In the genomic region with DNA sequence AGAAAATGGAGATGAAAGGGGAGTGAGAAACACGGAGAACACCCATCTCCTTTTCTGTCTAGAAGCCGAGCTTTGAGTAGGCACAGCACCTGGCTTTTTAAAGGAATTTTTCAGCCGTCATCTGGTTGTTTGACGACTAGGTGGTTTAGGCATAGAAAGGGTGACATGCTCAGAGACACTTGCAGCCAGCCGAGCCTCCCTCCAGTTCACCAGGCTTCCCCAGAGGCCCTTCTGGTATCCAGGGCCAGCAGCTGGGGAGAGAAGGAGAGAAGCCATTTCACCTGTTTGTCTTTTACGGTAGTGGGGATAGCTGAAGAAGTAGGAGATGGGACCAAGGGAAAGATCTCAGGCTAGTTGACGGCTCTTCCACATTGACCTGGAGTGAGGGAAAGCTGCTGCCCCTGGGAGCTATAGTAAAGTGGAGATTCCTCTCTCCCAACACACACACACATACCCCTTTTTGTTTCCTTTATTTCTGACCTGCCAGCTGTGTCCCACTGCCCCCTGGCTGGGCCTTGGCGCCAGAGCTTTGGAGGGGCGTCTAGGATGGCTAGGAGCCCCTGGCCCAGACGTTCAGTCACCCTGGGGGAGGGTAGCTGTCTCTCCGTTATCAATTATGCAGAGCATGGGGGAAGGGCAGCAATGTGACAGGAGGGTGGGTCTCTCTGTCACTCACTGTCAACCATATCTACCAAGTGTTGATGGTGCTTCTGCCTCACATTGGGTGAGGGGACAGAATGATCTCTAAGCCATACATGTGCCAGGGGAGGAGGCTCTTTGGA, we compare ENCODE assay signal across 8 cellular contexts. TPM values are rescaled to one million over a fixed set of nuclear protein-coding genes. Genes with fewer than 3 reads are reported as not detected.
A peak's percentile ranks its signal among the peaks of the same experiment; 100 is the strongest.
DNase-seq lines count a peak whose midpoint lies in the region; ATAC-seq and TF ChIP-seq lines count a peak whose summit lies in the region.

No MANE protein-coding gene starts in this region.

- in situ Hi-C loops in astrocyte of the cerebellum (cut with HindIII; ENCODE audit: low sequenced_read_pairs): no loop called here

- intact Hi-C loops in heart right ventricle (cut with DNase I): loop anchor here in 4 of 10 donors (2.0 to 5.0 kb wide), 3 partner anchors 15 to 42 kb away; a partner anchor contains a TSS
- intact Hi-C loops in Right ventricle myocardium inferior (cut with DNase I): no loop called here
- intact Hi-C loops in upper lobe of right lung (cut with DNase I): no loop called here

- H3K9me3 Mint-ChIP-seq in memory B cell: no peaks in the 10 kb centered on the region

- H3K36me3 ChIP-seq in heart right ventricle (no peaks in the 10 kb centered on the region), upper lobe of right lung (no peaks in the 10 kb centered on the region)

- no peak for DNase-seq in heart right ventricle
- no peak for DNase-seq in Right ventricle myocardium inferior (ENCODE audit: missing footprints)
- no peak for DNase-seq in astrocyte of the cerebellum (ENCODE audit: low read depth)
- no peak for DNase-seq in memory B cell (ENCODE audit: low spot score in 2 of 2)
- peak; percentile 38 for DNase-seq in upper lobe of right lung
- DNase-seq in HPDE6-E6E7 (ENCODE audit: extremely low spot score): no peak
- no peak for DNase-seq in HCEC 1CT
- no peak for DNase-seq in DMS79 treated with DMSO at 0.1 percent for 48 hours (lab: John Stamatoyannopoulos, UW)

- H3K27ac ChIP-seq in heart right ventricle: peak overlapping the region in 9 of 10 donors; percentile 53 to 92 (median 86)
- H3K27ac ChIP-seq in upper lobe of right lung: peak overlapping the region; percentile 81

- no peaks in the 10 kb centered on the region for H3K36me3 Mint-ChIP-seq in memory B cell

- WGBS in heart right ventricle, 2 donors: 27 to 37% methylated on average over 11 of the region's 11 CpGs

- H3K4me3 Mint-ChIP-seq in memory B cell: peak overlapping the region; percentile 86

- no peak for TF ChIP-seq CTCF in heart right ventricle (IDR thresholded peaks at IDR 0.05)
- TF ChIP-seq CTCF in astrocyte of the cerebellum (IDR thresholded peaks at IDR 0.05; ENCODE audit: low read depth, low read length, missing control alignments): no peak
- no peak for TF ChIP-seq CTCF in upper lobe of right lung (IDR thresholded peaks at IDR 0.05)

- H3K27ac Mint-ChIP-seq in memory B cell: peak overlapping the region; percentile 90

- H3K9me3 ChIP-seq in heart right ventricle (no peaks in the 10 kb centered on the region), upper lobe of right lung (no peaks in the 10 kb centered on the region)

- peaks cover 27% of the 10 kb centered on the region for H3K4me1 Mint-ChIP-seq in memory B cell

- no peaks in the 10 kb centered on the region for H3K27me3 Mint-ChIP-seq in memory B cell

- H3K4me1 ChIP-seq in heart right ventricle: peaks cover 0 to 55% (median 26%) of the 10 kb centered on the region in 9 donors
- H3K4me1 ChIP-seq in upper lobe of right lung: peaks cover 49% of the 10 kb centered on the region

- H3K27me3 ChIP-seq in heart right ventricle: no peaks in the 10 kb centered on the region
- H3K27me3 ChIP-seq in upper lobe of right lung: no peaks in the 10 kb centered on the region

- ATAC-seq in heart right ventricle (no peak), Right ventricle myocardium inferior (no peak), memory B cell (ENCODE audit: low read depth) (no peak), upper lobe of right lung (no peak)

- H3K4me3 ChIP-seq in heart right ventricle (peak overlapping the region in 9 of 10 donors; percentile 31 to 66 (median 61)), astrocyte of the cerebellum (ENCODE audit: low read depth, low read length) (peak overlapping the region; percentile 45), upper lobe of right lung (peak overlapping the region; percentile 62)

RNA-seq across cellular contexts. Expression of a gene that starts 5.5 kb away (rescaled TPM):
- total RNA-seq in heart right ventricle (10 to 100 TPM in 1 of 10 donors, 1 to 10 TPM in 9; 2.9 to 10.1 (median 4.3) TPM), Right ventricle myocardium inferior (5.6 TPM), upper lobe of right lung (22.3 TPM)
- polyA plus RNA-seq in heart right ventricle: 10 to 100 TPM in 1 of 2 donors, 1 to 10 TPM in 1; 6.5 to 19.4 TPM

RNA-seq across cellular contexts. Expression of a gene that starts 7.3 kb away (rescaled TPM):
- 10 to 100 TPM in 7 of 10 donors, 1 to 10 TPM in 3; 7.0 to 13.7 (median 11.0) TPM for total RNA-seq in heart right ventricle
- polyA plus RNA-seq in heart right ventricle: 10 to 100 TPM; 17.6 to 21.2 TPM
- 10.9 TPM for total RNA-seq in Right ventricle myocardium inferior
- 33.1 TPM for total RNA-seq in upper lobe of right lung

RNA-seq across cellular contexts. Expression of a gene that starts 13.5 kb away (rescaled TPM):
- not detected for total RNA-seq in heart right ventricle
- polyA plus RNA-seq in heart right ventricle: not detected
- not detected for total RNA-seq in Right ventricle myocardium inferior
- total RNA-seq in upper lobe of right lung: not detected

RNA-seq across cellular contexts. Expression of a gene that starts 41.9 kb away (rescaled TPM):
- 100 to 1,000 TPM; 492 to 579 (median 559) TPM for total RNA-seq in heart right ventricle
- polyA plus RNA-seq in heart right ventricle: 100 to 1,000 TPM; 281 to 288 TPM
- total RNA-seq in Right ventricle myocardium inferior: 494 TPM
- total RNA-seq in upper lobe of right lung: 727 TPM

RNA-seq across cellular contexts. Expression of a gene that starts 52.3 kb away (rescaled TPM):
- total RNA-seq in heart right ventricle (10 to 100 TPM; 28.6 to 70.0 (median 55.4) TPM), Right ventricle myocardium inferior (59.4 TPM), upper lobe of right lung (172 TPM)
- 100 to 1,000 TPM in 1 of 2 donors, 10 to 100 TPM in 1; 40.4 to 122 TPM for polyA plus RNA-seq in heart right ventricle
